8 cellular contexts compared by ENCODE assay signal in the genomic region with DNA sequence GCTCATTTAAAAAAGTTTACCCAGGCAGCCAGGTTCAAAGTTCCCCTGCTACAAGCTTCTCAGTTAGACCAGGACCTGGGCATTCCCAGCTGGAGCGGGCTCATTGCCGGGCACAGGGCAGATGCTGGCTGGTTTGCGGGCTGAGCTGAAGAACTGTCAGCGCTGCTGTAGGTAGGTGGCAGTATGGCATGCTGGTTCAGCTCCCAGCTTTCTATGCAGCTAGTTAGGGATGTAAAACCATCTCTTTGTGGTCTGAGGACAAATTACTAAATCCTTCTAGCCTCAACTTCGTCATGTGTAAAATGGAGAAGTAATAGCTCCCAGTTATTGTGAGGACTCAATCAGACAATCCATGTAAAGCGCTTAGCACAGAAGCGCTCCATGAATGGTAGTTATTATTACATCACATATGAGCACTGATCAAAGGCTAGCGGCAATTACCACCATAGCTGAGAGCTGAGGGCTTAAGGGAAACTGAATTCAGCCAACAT. TPM values are rescaled to one million over a fixed set of nuclear protein-coding genes. Genes with fewer than 3 reads are reported as not detected.
A peak's percentile ranks its signal among the peaks of the same experiment; 100 is the strongest.
DNase-seq lines count a peak whose midpoint lies in the region; ATAC-seq, FAIRE-seq and TF ChIP-seq lines count a peak whose summit lies in the region.

No MANE protein-coding gene starts in this region.

- peak; percentile 91 for TF ChIP-seq CTCF in HepG2 (CRISPR knock-in tag; IDR thresholded peaks at IDR 0.05)

- H3K4me1 ChIP-seq in HepG2 (ENCODE audit: insufficient read depth, low read length), result peaks cover 59% of the 10 kb centered on the region

- no peak overlapping the region for H3K9ac ChIP-seq in HepG2 (ENCODE audit: insufficient read depth, low read depth, low read length)

- no peak overlapping the region for H2AFZ ChIP-seq in HepG2 (ENCODE audit: low read length)

- CTCF ChIA-PET in HepG2 (lab: Yijun Ruan, JAX; ENCODE audit: low intra/inter-chr PET ratio, low total read pairs), result interaction anchor here (1.8 kb wide), 1 partner anchor 315 kb away, joined by 7 read pairs; no protein-coding TSS in a partner anchor

- WGBS in HepG2 (ENCODE audit: low lambda C conversion rate), result 2% methylated on average over 4 of the region's 8 CpGs

- no peaks in the 10 kb centered on the region for H3K36me3 ChIP-seq in HepG2 (replicated peaks in 1 of 2; ENCODE audit: control insufficient read depth in 1 of 2, insufficient read depth in 2 of 2, low read length in 2 of 2)

- peak overlapping the region; percentile 64 for H3K4me3 Mint-ChIP-seq in dendritic cell treated with granulocyte-macrophage colony-stimulating factor and Interleukin-4, amounts not matched to agents 40 ng/mL and 50 ng/mL, for 4 days

- peak overlapping the region in 2 of 3 experiments; percentile 64 to 83; a peak in 3 of 6 replicates for H3K4me3 ChIP-seq in HepG2 (replicated peaks in 1 of 3; ENCODE audit: insufficient read depth in 1 of 3, low read depth in 2 of 3, low read length in 3 of 3)

- H3K27ac Mint-ChIP-seq in dendritic cell treated with granulocyte-macrophage colony-stimulating factor and Interleukin-4, amounts not matched to agents 40 ng/mL and 50 ng/mL, for 4 days, result peak overlapping the region; percentile 74

- POLR2A ChIA-PET in HepG2 (lab: Yijun Ruan, JAX), result interaction anchor here (0.9 to 2.0 kb wide), 6 partner anchors 36 to 511 kb away, joined by 3 to 9 read pairs (median 6); a partner anchor contains a TSS

- TSS peak; percentile 63 for BruUV-seq in HepG2 (replicated peaks; lab: Mats Ljungman, UMichigan)

- no peaks in the 10 kb centered on the region for H3K9me3 ChIP-seq in HepG2 (ENCODE audit: low read length)

- peak; percentile 96 for DNase-seq in Ammon's horn (ENCODE audit: low spot score)
- DNase-seq in NCI-H510A (lab: John Stamatoyannopoulos, UW), result peak; percentile 20
- peak; percentile 65 for DNase-seq in activated CD4-positive, alpha-beta T cell treated with anti-CD3 and anti-CD28 coated beads for 48 hours
- DNase-seq in HepG2 (ENCODE audit: low spot score), result peak; percentile 66
- peak; percentile 18 for DNase-seq in stimulated activated CD8-positive, alpha-beta memory T cell treated with anti-CD3 and anti-CD28 coated beads, Interleukin-12 subunit alpha, Interleukin-12 subunit beta, amount 100 ng/mL, for 1 hour (ENCODE audit: low read depth)

- no peaks in the 10 kb centered on the region for H3K9me3 Mint-ChIP-seq in dendritic cell treated with granulocyte-macrophage colony-stimulating factor and Interleukin-4, amounts not matched to agents 40 ng/mL and 50 ng/mL, for 4 days

- in situ Hi-C loops in HepG2 (cut with HindIII; ENCODE audit: extremely low pct_ligation_motif_present, low pct_unique_long_range_greater_than_20kb), result loop anchor here (25.0 kb wide), 1 partner anchor 421 kb away; no protein-coding TSS in a partner anchor

- peak overlapping the region; percentile 82 for H3K4me2 ChIP-seq in HepG2 (ENCODE audit: low read depth, low read length)

- H3K79me2 ChIP-seq in HepG2 (ENCODE audit: insufficient read depth, low read length), result peaks cover 6% of the 10 kb centered on the region

- no peak for TF ChIP-seq POLR2A in HepG2 (IDR thresholded peaks at IDR 0.05; ENCODE audit: insufficient read depth in 1 of 2, low read depth in 2 of 2, low read length in 2 of 2)

- H3K27me3 ChIP-seq in HepG2 (ENCODE audit: control insufficient read depth in 1 of 2, insufficient read depth in 2 of 2, low read length in 2 of 2), result peaks cover 1 to 9% of the 10 kb centered on the region in 2 experiments; a peak in 3 of 5 replicates

- H3K4me1 Mint-ChIP-seq in dendritic cell treated with granulocyte-macrophage colony-stimulating factor and Interleukin-4, amounts not matched to agents 40 ng/mL and 50 ng/mL, for 4 days (ENCODE audit: low read depth), result peaks cover 64% of the 10 kb centered on the region

- H3K27ac ChIP-seq in HepG2 (ENCODE audit: extremely low read length, insufficient read depth, low read length), result no peak overlapping the region

- ATAC-seq in GM21423 (IDR thresholded peaks at IDR 0.05; ENCODE audit: unreplicated experiment), result peak; percentile 48
- ATAC-seq in HepG2, result peak; percentile 78
- no peak for ATAC-seq in GM21717 (IDR thresholded peaks at IDR 0.05; ENCODE audit: unreplicated experiment)

- TF ChIP-seq EP300 in HepG2 (IDR thresholded peaks at IDR 0.05; ENCODE audit: low read depth in 2 of 2, low read length in 2 of 2) (no peak), HepG2 (CRISPR knock-in tag; IDR thresholded peaks at IDR 0.05; ENCODE audit: borderline replicate concordance) (no peak)

- H4K20me1 ChIP-seq in HepG2 (ENCODE audit: insufficient read depth, low read length), result no peaks in the 10 kb centered on the region; the same call in 1 of the 2 replicates

- FAIRE-seq in HepG2 (lab: Jason Lieb, UNC), result peak; percentile 93

- peaks cover 6% of the 10 kb centered on the region for H3K36me3 Mint-ChIP-seq in dendritic cell treated with granulocyte-macrophage colony-stimulating factor and Interleukin-4, amounts not matched to agents 40 ng/mL and 50 ng/mL, for 4 days (ENCODE audit: low read depth)

- TF ChIP-seq RAD21 in HepG2 (CRISPR knock-in tag; IDR thresholded peaks at IDR 0.05), result peak; percentile 78

- H3K27me3 Mint-ChIP-seq in dendritic cell treated with granulocyte-macrophage colony-stimulating factor and Interleukin-4, amounts not matched to agents 40 ng/mL and 50 ng/mL, for 4 days, result peaks cover 5% of the 10 kb centered on the region

- intact Hi-C loops in dendritic cell treated with granulocyte-macrophage colony-stimulating factor and Interleukin-4, amounts not matched to agents 40 ng/mL and 50 ng/mL, for 4 days (cut with micrococcal nuclease), result loop anchor here (1.0 to 5.0 kb wide), 5 partner anchors 166 to 511 kb away; a partner anchor contains a TSS
- intact Hi-C loops in HepG2 (cut with micrococcal nuclease; ENCODE audit: unreplicated experiment), result loop anchor here (1.0 to 10.0 kb wide), 6 partner anchors 39 to 499 kb away; no protein-coding TSS in a partner anchor

TF ChIP-seq in HepG2, 621 proteins besides CTCF, POLR2A, EP300 and RAD21 (continues in another document):
- TF ChIP-seq ZNF136 (CRISPR knock-in tag; IDR thresholded peaks at IDR 0.05; ENCODE audit: low read depth), result no peak
- TF ChIP-seq, protein P1, sequence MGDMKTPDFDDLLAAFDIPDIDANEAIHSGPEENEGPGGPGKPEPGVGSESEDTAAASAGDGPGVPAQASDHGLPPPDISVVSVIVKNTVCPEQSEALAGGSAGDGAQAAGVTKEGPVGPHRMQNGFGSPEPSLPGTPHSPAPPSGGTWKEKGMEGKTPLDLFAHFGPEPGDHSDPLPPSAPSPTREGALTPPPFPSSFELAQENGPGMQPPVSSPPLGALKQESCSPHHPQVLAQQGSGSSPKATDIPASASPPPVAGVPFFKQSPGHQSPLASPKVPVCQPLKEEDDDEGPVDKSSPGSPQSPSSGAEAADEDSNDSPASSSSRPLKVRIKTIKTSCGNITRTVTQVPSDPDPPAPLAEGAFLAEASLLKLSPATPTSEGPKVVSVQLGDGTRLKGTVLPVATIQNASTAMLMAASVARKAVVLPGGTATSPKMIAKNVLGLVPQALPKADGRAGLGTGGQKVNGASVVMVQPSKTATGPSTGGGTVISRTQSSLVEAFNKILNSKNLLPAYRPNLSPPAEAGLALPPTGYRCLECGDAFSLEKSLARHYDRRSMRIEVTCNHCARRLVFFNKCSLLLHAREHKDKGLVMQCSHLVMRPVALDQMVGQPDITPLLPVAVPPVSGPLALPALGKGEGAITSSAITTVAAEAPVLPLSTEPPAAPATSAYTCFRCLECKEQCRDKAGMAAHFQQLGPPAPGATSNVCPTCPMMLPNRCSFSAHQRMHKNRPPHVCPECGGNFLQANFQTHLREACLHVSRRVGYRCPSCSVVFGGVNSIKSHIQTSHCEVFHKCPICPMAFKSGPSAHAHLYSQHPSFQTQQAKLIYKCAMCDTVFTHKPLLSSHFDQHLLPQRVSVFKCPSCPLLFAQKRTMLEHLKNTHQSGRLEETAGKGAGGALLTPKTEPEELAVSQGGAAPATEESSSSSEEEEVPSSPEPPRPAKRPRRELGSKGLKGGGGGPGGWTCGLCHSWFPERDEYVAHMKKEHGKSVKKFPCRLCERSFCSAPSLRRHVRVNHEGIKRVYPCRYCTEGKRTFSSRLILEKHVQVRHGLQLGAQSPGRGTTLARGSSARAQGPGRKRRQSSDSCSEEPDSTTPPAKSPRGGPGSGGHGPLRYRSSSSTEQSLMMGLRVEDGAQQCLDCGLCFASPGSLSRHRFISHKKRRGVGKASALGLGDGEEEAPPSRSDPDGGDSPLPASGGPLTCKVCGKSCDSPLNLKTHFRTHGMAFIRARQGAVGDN (CRISPR knock-in tag; IDR thresholded peaks at IDR 0.05), result peak; percentile 39; the same call in 1 of the 2 replicates
- 0 out of 2 replicates have a peak, but pooled peaks have one; percentile 24 for TF ChIP-seq SIX4 (CRISPR knock-in tag; IDR thresholded peaks at IDR 0.05)
- TF ChIP-seq ZNF12 (CRISPR knock-in tag; IDR thresholded peaks at IDR 0.05), result no peak
- TF ChIP-seq SMC3 (IDR thresholded peaks at IDR 0.05; ENCODE audit: low read length), result peak; percentile 71
- no peak for TF ChIP-seq ZNF552 (CRISPR knock-in tag; IDR thresholded peaks at IDR 0.05; ENCODE audit: borderline replicate concordance)
- no peak for TF ChIP-seq ZNF577 (CRISPR knock-in tag; IDR thresholded peaks at IDR 0.05; ENCODE audit: borderline replicate concordance, low read depth)

RNA-seq across cellular contexts. Expression of a gene that starts 2.4 kb away (rescaled TPM):
- 10.4 and 13.6 TPM in 2 replicates for total RNA-seq in HepG2 (2016; rRNA removed; fragmentation: Illumina TruSeq; extraction: Trizol)
- total RNA-seq in HepG2 (2016; cell fraction: cytosol; rRNA removed; fragmentation: Illumina TruSeq; extraction: Trizol; ENCODE audit: low read depth), result 6.1 and 8.9 TPM in 2 replicates
- 12.4 and 15.9 TPM in 2 replicates for total RNA-seq in HepG2 (2016; cell fraction: insoluble cytoplasmic fraction; rRNA removed; fragmentation: Illumina TruSeq; extraction: Trizol)
- total RNA-seq in HepG2 (2016; cell fraction: membrane; rRNA removed; fragmentation: Illumina TruSeq; extraction: Trizol), result 11.2 and 12.8 TPM in 2 replicates
- 18.3 and 32.5 TPM in 2 replicates for total RNA-seq in HepG2 (2016; cell fraction: nucleus; rRNA removed; fragmentation: Illumina TruSeq; extraction: Trizol)
- polyA plus RNA-seq in HepG2 (2011; rRNA removed), result 11.8 and 20.9 TPM in 2 replicates
- polyA plus RNA-seq in HepG2 (2011; cell fraction: cytosol; rRNA removed), result 7.9 and 14.0 TPM in 2 replicates
- polyA plus RNA-seq in HepG2 (2011; cell fraction: nucleus; rRNA removed), result 35.4 and 60.5 TPM in 2 replicates
- 7.9 and 15.6 TPM in 2 replicates for polyA plus RNA-seq in HepG2 (2012)
- 9.0 and 9.7 TPM in 2 replicates for polyA plus RNA-seq in HepG2 (2016; cell fraction: cytosol; fragmentation: Illumina TruSeq; extraction: Trizol; ENCODE audit: low read depth)
- 12.7 and 13.9 TPM in 2 replicates for polyA plus RNA-seq in HepG2 (2016; cell fraction: insoluble cytoplasmic fraction; fragmentation: Illumina TruSeq; extraction: Trizol; ENCODE audit: low read depth)
- polyA plus RNA-seq in HepG2 (2016; cell fraction: membrane; fragmentation: Illumina TruSeq; extraction: Trizol; ENCODE audit: low read depth), result 12.9 and 14.9 TPM in 2 replicates
- 20.5 and 30.2 TPM in 2 replicates for polyA plus RNA-seq in HepG2 (2016; cell fraction: nucleus; fragmentation: Illumina TruSeq; extraction: Trizol; ENCODE audit: insufficient read depth, low read depth)
- polyA minus RNA-seq in HepG2 (2011; rRNA and poly(A)+ RNA removed; ENCODE audit: low replicate concordance), result 0.19 and 17.1 TPM in 2 replicates
- 5.8 and 10.2 TPM in 2 replicates for polyA minus RNA-seq in HepG2 (2011; cell fraction: cytosol; rRNA and poly(A)+ RNA removed)
- 34.9 and 52.0 TPM in 2 replicates for polyA minus RNA-seq in HepG2 (2011; cell fraction: nucleus; rRNA and poly(A)+ RNA removed)

Comparison
In these comparisons a context has a peak if more than half of its experiments do, and no peak if none do; other contexts are left out.
1. DNase-seq: peak in every context shown above with its lines; median percentile 96 in Ammon's horn; 66 in HepG2; 65 in activated CD4-positive, alpha-beta T cell treated with anti-CD3 and anti-CD28 coated beads for 48 hours; 20 in NCI-H510A; 18 in stimulated activated CD8-positive, alpha-beta memory T cell treated with anti-CD3 and anti-CD28 coated beads, Interleukin-12 subunit alpha, Interleukin-12 subunit beta, amount 100 ng/mL, for 1 hour.